Comparison of ENCODE assay signal across 14 cellular contexts in the genomic region with DNA sequence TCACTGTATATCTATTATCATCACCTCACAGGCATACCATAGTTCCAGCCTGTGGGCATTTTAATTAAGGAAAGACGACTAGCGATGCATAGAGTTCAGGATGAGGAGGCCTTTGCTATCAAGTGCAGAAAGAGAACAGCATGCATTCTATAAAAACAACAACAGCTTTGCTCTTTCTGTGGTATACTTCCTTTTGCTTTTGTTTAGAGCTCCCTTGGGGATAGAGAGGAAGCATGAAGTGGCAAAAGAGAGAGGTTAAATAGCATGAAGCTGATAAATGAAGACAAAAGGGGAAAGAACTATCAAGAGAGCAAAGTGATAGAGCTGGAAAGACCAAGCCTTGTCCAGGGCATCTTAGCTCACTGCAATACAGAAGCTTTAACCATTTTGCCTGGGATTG. TPM values are rescaled to one million over a fixed set of nuclear protein-coding genes. Genes with fewer than 3 reads are reported as not detected.
A peak's percentile ranks its signal among the peaks of the same experiment; 100 is the strongest.
DNase-seq lines count a peak whose midpoint lies in the region; ATAC-seq and TF ChIP-seq lines count a peak whose summit lies in the region.
"Had no signal": no experiment of that assay in that cellular context is flagged by ENCODE, and none has a peak within 500 bp of the region (broad histone marks: within the 10 kb centered on the region; RNA-seq: fewer than 3 reads in every experiment).

No MANE protein-coding gene starts in this region.

- H3K4me1 Mint-ChIP-seq in naive B cell (peaks cover 38 to 49% (median 39%) of the 10 kb centered on the region in 3 donors), WTC11 (peaks cover 15% of the 10 kb centered on the region)
- peaks cover 0 to 4% (median 0%) of the 10 kb centered on the region in 7 donors for H3K4me1 Mint-ChIP-seq in naive thymus-derived CD4-positive, alpha-beta T cell

- H3K36me3 Mint-ChIP-seq in naive B cell (peaks cover 23 to 33% of the 10 kb centered on the region in 2 donors), WTC11 (no peaks in the 10 kb centered on the region)
- peaks cover 0 to 5% (median 0%) of the 10 kb centered on the region in 5 donors for H3K36me3 Mint-ChIP-seq in naive thymus-derived CD4-positive, alpha-beta T cell

- TF ChIP-seq CTCF in WTC11 (IDR thresholded peaks at IDR 0.05), result no peak

- H3K4me3 ChIP-seq in naive thymus-derived CD4-positive, alpha-beta T cell (ENCODE audit: low read length), result no peak overlapping the region
- H3K4me3 ChIP-seq: HAP-1 had no signal

- no peaks in the 10 kb centered on the region for H3K27me3 Mint-ChIP-seq in naive B cell
- no peaks in the 10 kb centered on the region for H3K27me3 Mint-ChIP-seq in naive thymus-derived CD4-positive, alpha-beta T cell
- H3K27me3 Mint-ChIP-seq in WTC11 (ENCODE audit: low read depth), result no peaks in the 10 kb centered on the region

- H3K27me3 ChIP-seq in naive thymus-derived CD4-positive, alpha-beta T cell (ENCODE audit: control insufficient read depth in 2 of 2, insufficient read depth in 2 of 2, low read length in 2 of 2), result no peaks in the 10 kb centered on the region

- no peak overlapping the region for H3K27ac ChIP-seq in naive thymus-derived CD4-positive, alpha-beta T cell (ENCODE audit: low read depth, low read length)

- intact Hi-C loops in naive thymus-derived CD4-positive, alpha-beta T cell (cut with micrococcal nuclease), result loop anchor here in 1 of 2 donors (1.0 kb wide), 1 partner anchor 31 kb away; no protein-coding TSS in a partner anchor

- peaks cover 0 to 16% of the 10 kb centered on the region in 2 donors for H3K4me1 ChIP-seq in naive thymus-derived CD4-positive, alpha-beta T cell (ENCODE audit: control insufficient read depth in 2 of 2, insufficient read depth in 2 of 2, low read length in 2 of 2)
- H3K4me1 ChIP-seq: HAP-1 had no signal

- DNase-seq in naive B cell (peak; percentile 63), WTC11 (ENCODE audit: low spot score) (no peak), NCI-H1694 treated with DMSO at 0.1 percent for 48 hours (lab: John Stamatoyannopoulos, UW) (no peak)
- DNase-seq in naive thymus-derived CD4-positive, alpha-beta T cell, result no peak
- DNase-seq: DMS79 treated with DMSO at 0.1 percent for 48 hours, NCI-H1105 had no signal

- H3K27ac Mint-ChIP-seq in naive B cell (peak overlapping the region in 2 of 6 donors; percentile 17 to 61), WTC11 (no peak overlapping the region)
- H3K27ac Mint-ChIP-seq in naive thymus-derived CD4-positive, alpha-beta T cell, result no peak overlapping the region

- H3K9me3 Mint-ChIP-seq in naive B cell, result no peaks in the 10 kb centered on the region
- peaks cover 0 to 9% (median 0%) of the 10 kb centered on the region in 11 donors for H3K9me3 Mint-ChIP-seq in naive thymus-derived CD4-positive, alpha-beta T cell
- no peaks in the 10 kb centered on the region for H3K9me3 Mint-ChIP-seq in WTC11

- peak; percentile 88 for ATAC-seq in GM18907 (IDR thresholded peaks at IDR 0.05; ENCODE audit: unreplicated experiment)
- ATAC-seq in HG02571 (IDR thresholded peaks at IDR 0.05; ENCODE audit: unreplicated experiment), result peak; percentile 73
- ATAC-seq in HG03565 (IDR thresholded peaks at IDR 0.05; ENCODE audit: unreplicated experiment), result peak; percentile 69
- ATAC-seq in naive B cell (ENCODE audit: low read depth in 2 of 2), result peak; percentile 98
- no peak for ATAC-seq in naive thymus-derived CD4-positive, alpha-beta T cell
- ATAC-seq in WTC11, result no peak
- ATAC-seq in HG02852 (IDR thresholded peaks at IDR 0.05; ENCODE audit: unreplicated experiment), result no peak
- ATAC-seq: Right ventricle myocardium inferior had no signal

- H3K36me3 ChIP-seq in naive thymus-derived CD4-positive, alpha-beta T cell (ENCODE audit: control insufficient read depth in 2 of 3, insufficient read depth in 3 of 3, low read length in 3 of 3), result no peaks in the 10 kb centered on the region
- H3K36me3 ChIP-seq: HAP-1 had no signal

- POLR2A ChIA-PET in naive thymus-derived CD4-positive, alpha-beta T cell (lab: Charles Lee), result no interaction called here
- POLR2A ChIA-PET in WTC11 (lab: Charles Lee), result no interaction called here

- no peaks in the 10 kb centered on the region for H3K9me3 ChIP-seq in naive thymus-derived CD4-positive, alpha-beta T cell (ENCODE audit: control insufficient read depth in 2 of 3, low read length in 3 of 3)
- H3K9me3 ChIP-seq: HAP-1 had no signal

- CTCF ChIA-PET in naive thymus-derived CD4-positive, alpha-beta T cell (lab: Charles Lee), result interaction anchor here (0.6 kb wide), 1 partner anchor 1480 kb away, joined by 3 read pairs; no protein-coding TSS in a partner anchor
- CTCF ChIA-PET in WTC11 (lab: Charles Lee), result interaction anchor here (1.3 to 1.5 kb wide), 2 partner anchors 70 to 146 kb away, joined by 3 to 4 read pairs; no protein-coding TSS in a partner anchor

- peak overlapping the region; percentile 2 to 85 (median 56) for H3K4me3 Mint-ChIP-seq in naive B cell
- H3K4me3 Mint-ChIP-seq in naive thymus-derived CD4-positive, alpha-beta T cell, result no peak overlapping the region
- H3K4me3 Mint-ChIP-seq in WTC11, result no peak overlapping the region

TF ChIP-seq in WTC11, 78 proteins besides CTCF, POLR2A, EP300 and RAD21:
- TF ChIP-seq FOXJ3 (CRISPR knock-in tag; IDR thresholded peaks at IDR 0.05; ENCODE audit: borderline replicate concordance), result no peak
- TF ChIP-seq SMAD3 (CRISPR knock-in tag; IDR thresholded peaks at IDR 0.05; ENCODE audit: borderline replicate concordance), result no peak
- no peak for TF ChIP-seq ZNF263 (CRISPR knock-in tag; IDR thresholded peaks at IDR 0.05; ENCODE audit: low read depth)
- no peak for TF ChIP-seq SOX15 (CRISPR knock-in tag; IDR thresholded peaks at IDR 0.05)
- no peak for TF ChIP-seq FOXK1 (CRISPR knock-in tag; IDR thresholded peaks at IDR 0.05)
- TF ChIP-seq JUN (CRISPR knock-in tag; IDR thresholded peaks at IDR 0.05), result no peak
- no peak for TF ChIP-seq NFATC4 (CRISPR knock-in tag; IDR thresholded peaks at IDR 0.05)
- TF ChIP-seq, protein P1, sequence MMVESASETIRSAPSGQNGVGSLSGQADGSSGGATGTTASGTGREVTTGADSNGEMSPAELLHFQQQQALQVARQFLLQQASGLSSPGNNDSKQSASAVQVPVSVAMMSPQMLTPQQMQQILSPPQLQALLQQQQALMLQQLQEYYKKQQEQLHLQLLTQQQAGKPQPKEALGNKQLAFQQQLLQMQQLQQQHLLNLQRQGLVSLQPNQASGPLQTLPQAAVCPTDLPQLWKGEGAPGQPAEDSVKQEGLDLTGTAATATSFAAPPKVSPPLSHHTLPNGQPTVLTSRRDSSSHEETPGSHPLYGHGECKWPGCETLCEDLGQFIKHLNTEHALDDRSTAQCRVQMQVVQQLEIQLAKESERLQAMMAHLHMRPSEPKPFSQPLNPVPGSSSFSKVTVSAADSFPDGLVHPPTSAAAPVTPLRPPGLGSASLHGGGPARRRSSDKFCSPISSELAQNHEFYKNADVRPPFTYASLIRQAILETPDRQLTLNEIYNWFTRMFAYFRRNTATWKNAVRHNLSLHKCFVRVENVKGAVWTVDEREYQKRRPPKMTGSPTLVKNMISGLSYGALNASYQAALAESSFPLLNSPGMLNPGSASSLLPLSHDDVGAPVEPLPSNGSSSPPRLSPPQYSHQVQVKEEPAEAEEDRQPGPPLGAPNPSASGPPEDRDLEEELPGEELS (CRISPR knock-in tag; IDR thresholded peaks at IDR 0.05), result no peak
- no peak for TF ChIP-seq ELF4 (CRISPR knock-in tag; IDR thresholded peaks at IDR 0.05; ENCODE audit: low read depth)
- TF ChIP-seq ZNF219 (CRISPR knock-in tag; IDR thresholded peaks at IDR 0.05; ENCODE audit: borderline replicate concordance), result no peak
- TF ChIP-seq, protein P2, sequence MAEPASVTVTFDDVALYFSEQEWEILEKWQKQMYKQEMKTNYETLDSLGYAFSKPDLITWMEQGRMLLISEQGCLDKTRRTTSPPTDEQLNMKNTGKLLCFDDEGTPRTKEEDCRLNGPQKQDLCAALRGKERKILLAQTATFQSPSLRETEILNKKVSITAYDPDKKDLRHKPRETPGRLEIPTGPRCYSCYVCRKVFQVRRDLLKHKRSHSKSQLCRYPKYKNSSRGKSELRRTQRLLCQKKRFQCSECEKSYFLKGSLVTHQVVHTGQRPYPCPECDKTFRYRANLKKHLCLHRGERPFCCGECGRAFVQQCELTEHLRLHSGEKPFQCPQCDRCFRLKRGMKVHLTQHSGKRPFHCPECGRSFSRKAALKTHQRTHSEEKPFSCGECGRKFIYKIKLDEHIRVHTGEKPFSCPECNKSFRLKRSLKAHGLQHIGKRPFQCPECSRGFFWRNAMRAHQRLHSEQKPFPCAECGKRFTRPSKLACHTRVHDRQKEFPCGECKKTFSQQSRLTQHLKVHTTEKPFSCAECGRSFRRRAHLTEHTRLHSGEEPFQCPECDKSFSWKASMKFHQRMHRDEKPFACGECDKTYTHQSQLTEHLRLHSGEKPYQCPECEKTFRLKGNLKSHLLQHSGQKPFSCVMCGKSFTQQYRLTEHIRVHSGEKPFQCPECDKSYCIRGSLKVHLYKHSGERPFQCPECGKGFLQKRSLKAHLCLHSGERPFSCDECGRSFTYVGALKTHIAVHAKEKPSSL (CRISPR knock-in tag; conservative IDR thresholded peaks at IDR 0.05), result no peak
- no peak for TF ChIP-seq ZMAT4 (CRISPR knock-in tag; IDR thresholded peaks at IDR 0.05)
- TF ChIP-seq NR2C2 (CRISPR knock-in tag; IDR thresholded peaks at IDR 0.05), result no peak
- no peak for TF ChIP-seq ZNF232 (CRISPR knock-in tag; IDR thresholded peaks at IDR 0.05)
- no peak for TF ChIP-seq KAT7 (CRISPR knock-in tag; IDR thresholded peaks at IDR 0.05; ENCODE audit: borderline replicate concordance)
- no peak for TF ChIP-seq NFYB (CRISPR knock-in tag; conservative IDR thresholded peaks at IDR 0.05; ENCODE audit: low read depth)
- no peak for TF ChIP-seq OVOL2 (CRISPR knock-in tag; IDR thresholded peaks at IDR 0.05; ENCODE audit: borderline replicate concordance)
- no peak for TF ChIP-seq ATF1 (CRISPR knock-in tag; IDR thresholded peaks at IDR 0.05)

RNA-seq across cellular contexts. Expression of gene IFNG-AS1, which starts 23.5 kb away (rescaled TPM):
- 10 to 100 TPM in 4 of 6 donors, 1 to 10 TPM in 2; 7.0 to 22.1 (median 12.0) TPM for polyA plus RNA-seq in naive B cell (ENCODE audit: low read depth in 6 of 6)
- 1 to 10 TPM in 3 of 5 experiments, under 1 TPM in 2; 0.31 to 2.4 (median 1.5) TPM for total RNA-seq in naive thymus-derived CD4-positive, alpha-beta T cell
- 1 to 10 TPM in 1 of 2 donors, under 1 TPM in 1; 0.17 to 2.2 TPM for polyA plus RNA-seq in naive thymus-derived CD4-positive, alpha-beta T cell
- total RNA-seq in WTC11 (2021), result not detected in 3 replicates
- total RNA-seq: renal cortical epithelial cell, Right ventricle myocardium inferior had no signal
- polyA plus RNA-seq: esophagus had no signal

Comparison
In these comparisons a context has a peak if more than half of its experiments do, and no peak if none do; other contexts are left out.
1. ATAC-seq: peak in GM18907 (single experiment), HG02571 (single experiment), HG03565 (single experiment) and naive B cell (2 of 2); none in naive thymus-derived CD4-positive, alpha-beta T cell (single experiment), WTC11 (single experiment) and HG02852 (single experiment).
2. H3K4me3 Mint-ChIP-seq: peak in naive B cell (8 of 8); none in naive thymus-derived CD4-positive, alpha-beta T cell (0 of 10) and WTC11 (single experiment).